In genomic region chr10:43983405-43983804, GRCh38 we compare ENCODE assay signal across 25 cellular contexts.
"Had no signal": no experiment of that assay in that cellular context is flagged by ENCODE, and none has a peak within 500 bp of the region (broad histone marks: within the 10 kb centered on the region; RNA-seq: fewer than 3 reads in every experiment).

No MANE protein-coding gene starts in this region.

- H3K4me1 ChIP-seq: prostate gland, stomach, testis, thyroid gland, transverse colon had no signal

- H2AFZ ChIP-seq: hepatocyte had no signal

- H3K27ac ChIP-seq: heart right ventricle, hepatocyte, left lung, lower lobe of right lung, ovary, prostate gland, skin epidermis, stomach, testis, thyroid gland, transverse colon, upper lobe of left lung had no signal

- H3K4me3 ChIP-seq: heart right ventricle, hepatocyte, left lung, lower lobe of right lung, ovary, prostate gland, skin epidermis, stomach, testis, thyroid gland, transverse colon, upper lobe of left lung had no signal

- H3K79me2 ChIP-seq: hepatocyte had no signal

- DNase-seq: heart right ventricle; kidney; left colon; left lung; lower lobe of right lung; mammary epithelial cell; mesenchymal stem cell; naive thymus-derived CD4-positive, alpha-beta T cell; ovary; retina; right cardiac atrium; stimulated activated CD4-positive, alpha-beta T cell treated with anti-CD3 and anti-CD28 coated beads, Interleukin-12 subunit alpha, Interleukin-12 subunit beta, amount 100 ng/mL, for 4 hours; stimulated activated CD4-positive, alpha-beta T cell treated with anti-CD3 and anti-CD28 coated beads, Interleukin-15, amount 100 ng/mL, for 24 hours; stimulated activated CD4-positive, alpha-beta T cell treated with anti-CD3 and anti-CD28 coated beads, Interleukin-2, amount 100 ng/mL, for 24 hours; stimulated activated CD4-positive, alpha-beta T cell treated with anti-CD3 and anti-CD28 coated beads, Interleukin-4, amount 100 ng/mL, for 1 hour; stimulated activated naive B cell treated with anti-CD40 and anti-IgM and Interleukin-4, amounts not matched to agents 10 μg/mL and 1 μg/mL and 100 μg/mL, for 72 hours; stimulated activated naive CD8-positive, alpha-beta T cell treated with anti-CD3 and anti-CD28 coated beads, Interleukin-15, Interleukin-2, amounts not matched to agents 100 U/mL and 50 U/mL, for 24 hours; stomach; testis; thyroid gland; transverse colon; upper lobe of left lung had no signal

- FAIRE-seq: kidney had no signal

- H3K4me2 ChIP-seq: hepatocyte had no signal

- H3K36me3 ChIP-seq: heart right ventricle, left lung, lower lobe of right lung, ovary, prostate gland, stomach, thyroid gland, transverse colon, upper lobe of left lung had no signal

- H3K9me3 ChIP-seq: left lung, lower lobe of right lung, ovary, prostate gland, testis, thyroid gland, transverse colon, upper lobe of left lung had no signal

- H3K27me3 ChIP-seq: heart right ventricle, hepatocyte, left lung, ovary, stomach, testis, thyroid gland, transverse colon, upper lobe of left lung had no signal
